14 cellular contexts compared by ENCODE assay signal in genomic region chr7:47940482-47941001, GRCh38. TPM values are rescaled to one million over a fixed set of nuclear protein-coding genes. Genes with fewer than 3 reads are reported as not detected.
DNase-seq lines count a peak whose midpoint lies in the region; ATAC-seq and TF ChIP-seq lines count a peak whose summit lies in the region.
"Had no signal": no experiment of that assay in that cellular context is flagged by ENCODE, and none has a peak within 500 bp of the region (broad histone marks: within the 10 kb centered on the region; RNA-seq: fewer than 3 reads in every experiment).

No MANE protein-coding gene starts in this region.

- peaks cover 10% of the 10 kb centered on the region for H3K27me3 Mint-ChIP-seq in nephron progenitor cell (ENCODE audit: low read depth, poor library complexity)
- H3K27me3 Mint-ChIP-seq: memory B cell had no signal

- no peak overlapping the region for H3K4me3 Mint-ChIP-seq in nephron progenitor cell
- H3K4me3 Mint-ChIP-seq: endodermal cell, memory B cell had no signal

- peaks cover 76% of the 10 kb centered on the region for H3K4me1 Mint-ChIP-seq in nephron progenitor cell

- peak overlapping the region; percentile 52 for H3K27ac Mint-ChIP-seq in nephron progenitor cell
- H3K27ac Mint-ChIP-seq: endodermal cell, memory B cell had no signal

- peak; percentile 63 for DNase-seq in Right ventricle myocardium inferior (ENCODE audit: missing footprints)
- no peak for DNase-seq in cardiac septum (ENCODE audit: low spot score)
- peak; percentile 3 for DNase-seq in fibroblast of the conjunctiva (ENCODE audit: low read depth)
- DNase-seq in nephron progenitor cell, result no peak
- no peak for DNase-seq in activated T-cell treated with anti-CD3 and anti-CD28 coated beads, Interleukin-2, amount 50 U/mL, for 1 hour
- DNase-seq in NCI-H2227 treated with DMSO at 0.1 percent for 48 hours (lab: John Stamatoyannopoulos, UW), result no peak
- DNase-seq: activated gamma-delta T cell treated with Interleukin-2 at 50 U/mL for 16 hours; endodermal cell; Karpas-422; NCI-H774; stimulated activated CD4-positive, alpha-beta T cell treated with anti-CD3 and anti-CD28 coated beads, Interleukin-2, amount 100 ng/mL, for 24 hours had no signal

- intact Hi-C loops in Right ventricle myocardium inferior (cut with DNase I), result no loop called here
- intact Hi-C loops in cardiac septum (cut with DNase I), result loop anchor here (5.0 kb wide), 1 partner anchor 93 kb away; no protein-coding TSS in a partner anchor

- H3K9me3 Mint-ChIP-seq in nephron progenitor cell, result no peaks in the 10 kb centered on the region
- H3K9me3 Mint-ChIP-seq: endodermal cell, memory B cell had no signal

- no peak for TF ChIP-seq CTCF in nephron progenitor cell (IDR thresholded peaks at IDR 0.05)

- no peaks in the 10 kb centered on the region for H3K36me3 Mint-ChIP-seq in nephron progenitor cell (ENCODE audit: low read depth)
- H3K36me3 Mint-ChIP-seq: memory B cell had no signal

- ATAC-seq in Right ventricle myocardium inferior (peak; percentile 53), GM18907 (IDR thresholded peaks at IDR 0.05; ENCODE audit: unreplicated experiment) (no peak), HG02623 (IDR thresholded peaks at IDR 0.05; ENCODE audit: unreplicated experiment) (no peak)

RNA-seq across cellular contexts. Expression of gene PKD1L1, which starts 7.7 kb away (rescaled TPM):
- total RNA-seq in Right ventricle myocardium inferior (1.3 TPM), cardiac septum (2.5 TPM)

RNA-seq across cellular contexts. Expression of gene HUS1, which starts 38.9 kb away (rescaled TPM):
- total RNA-seq in Right ventricle myocardium inferior (29.6 TPM), cardiac septum (24.1 TPM)

Comparison
In these comparisons a context has a peak if more than half of its experiments do, and no peak if none do; other contexts are left out.
1. DNase-seq: peak in Right ventricle myocardium inferior (single experiment) and fibroblast of the conjunctiva (single experiment); none in cardiac septum (single experiment), nephron progenitor cell (single experiment), activated T-cell treated with anti-CD3 and anti-CD28 coated beads, Interleukin-2, amount 50 U/mL, for 1 hour (single experiment) and NCI-H2227 treated with DMSO at 0.1 percent for 48 hours (single experiment).